1 cellular context compared by ENCODE assay signal in the genomic region with DNA sequence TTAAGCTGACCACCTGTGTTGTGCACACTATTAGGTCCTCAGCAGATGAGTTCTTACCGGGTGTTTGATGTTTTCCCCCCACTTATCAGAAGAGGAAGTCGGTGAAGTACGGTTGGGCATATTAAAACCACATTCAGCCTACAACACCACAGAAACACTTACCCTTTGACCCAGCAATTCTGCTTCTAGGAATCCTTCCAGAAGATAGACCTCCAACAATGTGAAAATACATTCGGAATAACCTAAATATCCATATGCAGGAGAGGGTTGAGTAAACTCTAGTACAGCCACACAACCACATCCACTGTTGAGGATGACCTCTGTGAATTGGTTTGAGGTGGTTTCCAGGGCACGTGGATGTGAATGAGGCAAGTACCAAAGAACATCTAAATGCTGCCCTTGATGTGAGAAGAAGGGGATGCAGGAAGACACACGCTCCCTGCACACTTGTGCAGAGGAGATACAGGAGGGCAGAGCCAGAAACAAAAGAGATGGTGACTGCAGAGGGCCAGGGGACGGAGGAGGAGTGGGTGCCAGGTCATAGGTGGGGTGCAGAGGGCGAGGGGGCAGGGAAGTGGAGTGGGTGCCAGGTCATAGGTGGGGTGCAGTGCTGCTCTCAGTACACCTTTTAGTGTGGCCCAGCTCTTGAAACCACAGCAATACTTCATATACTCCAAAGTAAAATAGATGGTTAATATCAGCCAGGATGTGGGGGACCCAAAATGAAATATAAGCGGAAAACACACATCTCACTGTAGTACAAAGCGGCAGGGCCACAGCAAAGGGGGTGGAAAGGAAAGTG.
TF ChIP-seq lines count a peak whose summit lies in the region.

No MANE protein-coding gene starts in this region.

TF ChIP-seq in GM12878, 131 proteins besides CTCF, POLR2A, EP300 and RAD21 (continued from another document):
- TF ChIP-seq ESRRA (IDR thresholded peaks at IDR 0.05; ENCODE audit: low read length) (no peak), PAX5 (IDR thresholded peaks at IDR 0.05; ENCODE audit: borderline replicate concordance, low read depth, low read length) (no peak)
